ENCODE assay signal across 11 cellular contexts in the genomic region with DNA sequence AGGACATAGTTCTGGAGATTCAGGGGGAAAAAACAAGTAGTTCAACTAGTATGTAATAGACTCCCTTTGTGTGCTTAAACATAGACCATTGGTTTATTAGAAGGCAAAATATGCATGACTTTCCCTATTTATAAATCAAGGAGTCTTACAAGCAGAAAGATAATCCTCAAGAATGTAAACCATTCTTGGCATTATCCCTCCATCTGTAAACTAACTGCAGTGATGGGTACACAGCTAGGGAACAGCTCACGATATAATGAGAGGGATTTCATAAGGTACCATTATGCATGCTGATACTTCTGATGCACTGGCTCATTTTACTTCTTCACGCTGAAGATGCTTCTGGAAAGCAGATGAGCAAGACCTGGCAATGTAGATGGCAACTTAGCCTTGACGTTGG. TPM values are rescaled to one million over a fixed set of nuclear protein-coding genes. Genes with fewer than 3 reads are reported as not detected.
DNase-seq lines count a peak whose midpoint lies in the region; ATAC-seq, FAIRE-seq and TF ChIP-seq lines count a peak whose summit lies in the region.
"Had no signal": no experiment of that assay in that cellular context is flagged by ENCODE, and none has a peak within 500 bp of the region (broad histone marks: within the 10 kb centered on the region; RNA-seq: fewer than 3 reads in every experiment).

No MANE protein-coding gene starts in this region.

- H4K20me1 ChIP-seq in PC-3 (ENCODE audit: low read length) (no peaks in the 10 kb centered on the region; the same call in 1 of the 2 replicates), endothelial cell of umbilical vein (replicated peaks; ENCODE audit: control insufficient read depth, extremely low read depth, insufficient read depth, low read length) (no peaks in the 10 kb centered on the region)

- H3K27ac ChIP-seq in PC-3 (ENCODE audit: low read length) (no peak overlapping the region), endothelial cell of umbilical vein (ENCODE audit: insufficient read depth, low read depth, low read length) (no peak overlapping the region)

- H3K79me2 ChIP-seq in PC-3 (ENCODE audit: low read length) (peaks cover 34% of the 10 kb centered on the region), endothelial cell of umbilical vein (ENCODE audit: control insufficient read depth, insufficient read depth, low read length) (peaks cover 34% of the 10 kb centered on the region)

- no peak for TF ChIP-seq POLR2A in endothelial cell of umbilical vein (IDR thresholded peaks at IDR 0.05; ENCODE audit: low read depth, low read length)

- POLR2A ChIA-PET in PC-3 (lab: Charles Lee; ENCODE audit: unreplicated experiment) (no interaction called here), endothelial cell of umbilical vein (lab: Charles Lee) (no interaction called here)

- peak; percentile 82 for DNase-seq in GM04503 (ENCODE audit: low read depth)
- no peak for DNase-seq in PC-3
- no peak for DNase-seq in endothelial cell of umbilical vein (ENCODE audit: low read depth, low spot score)
- peak; percentile 73 for DNase-seq in retinal pigment epithelial cell (ENCODE audit: low read depth)
- no peak for DNase-seq in G401 (ENCODE audit: low spot score)
- no peak for DNase-seq in NCI-H1436 (lab: John Stamatoyannopoulos, UW)
- DNase-seq: central memory CD4-positive, alpha-beta T cell; NCI-H2081 treated with DMSO at 0.1 percent for 48 hours had no signal

- no peak overlapping the region; the same call in 1 of the 2 replicates for H3K9ac ChIP-seq in PC-3 (ENCODE audit: low read length)
- no peak overlapping the region for H3K9ac ChIP-seq in endothelial cell of umbilical vein (replicated peaks; ENCODE audit: extremely low read depth, insufficient read depth, low read length)

- CTCF ChIA-PET in PC-3 (lab: Charles Lee) (no interaction called here), endothelial cell of umbilical vein (lab: Charles Lee) (no interaction called here)

- H3K9me1 ChIP-seq in endothelial cell of umbilical vein (replicated peaks; ENCODE audit: control insufficient read depth, extremely low read depth, insufficient read depth, low read length) = no peaks in the 10 kb centered on the region

- H3K36me3 ChIP-seq in PC-3 (ENCODE audit: low read depth, low read length) (peaks cover 5% of the 10 kb centered on the region; the same call in 1 of the 2 replicates), endothelial cell of umbilical vein (ENCODE audit: control insufficient read depth in 2 of 2, extremely low read depth in 1 of 2, insufficient read depth in 2 of 2, low read length in 2 of 2) (no peaks in the 10 kb centered on the region)

- dilution Hi-C loops in endothelial cell of umbilical vein (cut with MboI; ENCODE audit: extremely low pct_ligation_motif_present, low sequenced_read_pairs) = no loop called here

- intact Hi-C loops in PC-3 (cut with micrococcal nuclease) = no loop called here
- intact Hi-C loops in endothelial cell of umbilical vein (cut with micrococcal nuclease) = loop anchor here (1.0 kb wide), 1 partner anchor 146 kb away; no protein-coding TSS in a partner anchor

- no peaks in the 10 kb centered on the region for H3K9me2 ChIP-seq in PC-3 (replicated peaks; ENCODE audit: low read length)

- peak overlapping the region; percentile 100 for H2AFZ ChIP-seq in PC-3 (ENCODE audit: low read length)
- peak overlapping the region; percentile 81 for H2AFZ ChIP-seq in endothelial cell of umbilical vein (ENCODE audit: low read depth, low read length)

- H3K9me3 ChIP-seq in PC-3 (ENCODE audit: low read length) = no peaks in the 10 kb centered on the region
- H3K9me3 ChIP-seq in endothelial cell of umbilical vein (replicated peaks; ENCODE audit: control insufficient read depth, insufficient read depth, low read length) = no peaks in the 10 kb centered on the region

- TF ChIP-seq CTCF in PC-3 (conservative IDR thresholded peaks at IDR 0.05; ENCODE audit: low read depth, low read length) (no peak), endothelial cell of umbilical vein (IDR thresholded peaks at IDR 0.05; ENCODE audit: extremely low read depth in 1 of 2, insufficient read depth in 1 of 2, low read depth in 1 of 2, low read length in 2 of 2) (no peak), retinal pigment epithelial cell (conservative IDR thresholded peaks at IDR 0.05; ENCODE audit: low read depth, low read length) (no peak)

- BruUV-seq in PC-3 (replicated peaks; lab: Mats Ljungman, UMichigan) (no TSS peak), endothelial cell of umbilical vein (replicated peaks; lab: Mats Ljungman, UMichigan) (no TSS peak)

- ATAC-seq in PC-3 (no peak), GM21515 (IDR thresholded peaks at IDR 0.05; ENCODE audit: unreplicated experiment) (no peak), HG03095 (IDR thresholded peaks at IDR 0.05; ENCODE audit: unreplicated experiment) (no peak)

- in situ Hi-C loops in G401 (cut with HindIII; ENCODE audit: low sequenced_read_pairs) = no loop called here

- no peak for FAIRE-seq in endothelial cell of umbilical vein (lab: Jason Lieb, UNC)

- H3F3A ChIP-seq in PC-3 (ENCODE audit: low read length, unreplicated experiment) = no peaks in the 10 kb centered on the region

- H3K4me1 ChIP-seq in PC-3 (ENCODE audit: insufficient read depth, low read length) (peaks cover 20% of the 10 kb centered on the region; the same call in 1 of the 2 replicates), endothelial cell of umbilical vein (ENCODE audit: control insufficient read depth, extremely low read depth, insufficient read depth, low read length) (peaks cover 17% of the 10 kb centered on the region)

- H3K27me3 ChIP-seq in PC-3 (ENCODE audit: low read length) (no peaks in the 10 kb centered on the region), endothelial cell of umbilical vein (ENCODE audit: control insufficient read depth in 2 of 2, insufficient read depth in 2 of 2, low read length in 2 of 2) (no peaks in the 10 kb centered on the region)

- peak overlapping the region; percentile 98 for H3K4me2 ChIP-seq in PC-3 (ENCODE audit: low read length)
- H3K4me2 ChIP-seq in endothelial cell of umbilical vein (ENCODE audit: insufficient read depth, low read length) = no peak overlapping the region

- H3K4me3 ChIP-seq in PC-3 (ENCODE audit: low read length) (peak overlapping the region; percentile 91), endothelial cell of umbilical vein (replicated peaks in 1 of 3; ENCODE audit: insufficient read depth in 1 of 3, low read depth in 1 of 3, low read length in 3 of 3) (no peak overlapping the region), retinal pigment epithelial cell (ENCODE audit: low read length) (peak overlapping the region; percentile 100)

TF ChIP-seq in endothelial cell of umbilical vein, 7 proteins besides CTCF, POLR2A, EP300 and RAD21:
- no peak for TF ChIP-seq MYC (IDR thresholded peaks at IDR 0.05; ENCODE audit: low read depth, low read length)
- TF ChIP-seq FOS (IDR thresholded peaks at IDR 0.05; ENCODE audit: borderline replicate concordance, insufficient read depth, low read length) = no peak
- peak; percentile 44 for TF ChIP-seq EZH2 (IDR thresholded peaks at IDR 0.05; ENCODE audit: borderline replicate concordance, low read depth, low read length, severe bottlenecking)

RNA-seq across cellular contexts. Expression of a gene that starts 0.9 kb away (rescaled TPM):
- 0.87 and 2.8 TPM in 2 replicates for total RNA-seq in PC-3 (2014; rRNA removed)
- total RNA-seq in endothelial cell of umbilical vein = not detected in 2 replicates
- not detected in 2 replicates for polyA plus RNA-seq in endothelial cell of umbilical vein
- polyA plus RNA-seq in endothelial cell of umbilical vein (2011; cell fraction: cytosol; rRNA removed) = 0.10 TPM in 1 of 2 replicates, not detected in the other
- 0.22 and 0.52 TPM in 2 replicates for polyA plus RNA-seq in endothelial cell of umbilical vein (2011; cell fraction: nucleus; rRNA removed)
- not detected in 2 replicates for polyA plus RNA-seq in endothelial cell of umbilical vein (2012)
- polyA minus RNA-seq in endothelial cell of umbilical vein = 0.17 and 0.58 TPM in 2 replicates
- not detected for polyA minus RNA-seq in endothelial cell of umbilical vein (2011; cell fraction: cytosol; rRNA and poly(A)+ RNA removed)
- polyA minus RNA-seq in endothelial cell of umbilical vein (2011; cell fraction: nucleus; rRNA and poly(A)+ RNA removed) = not detected in 2 replicates
- 0.18 TPM in 1 of 2 replicates, not detected in the other for total RNA-seq in G401 (2014; rRNA removed; shearing (Covaris generic))
- total RNA-seq: pulmonary artery endothelial cell had no signal

RNA-seq across cellular contexts. Expression of a gene that starts 1.6 kb away (rescaled TPM):
- total RNA-seq in PC-3 (2014; rRNA removed) (106 and 120 TPM in 2 replicates), endothelial cell of umbilical vein (36.7 and 38.9 TPM in 2 replicates)
- 17.7 and 22.9 TPM in 2 replicates for polyA plus RNA-seq in endothelial cell of umbilical vein
- 28.9 and 30.7 TPM in 2 replicates for polyA plus RNA-seq in endothelial cell of umbilical vein (2011; cell fraction: cytosol; rRNA removed)
- 30.0 and 48.2 TPM in 2 replicates for polyA plus RNA-seq in endothelial cell of umbilical vein (2011; cell fraction: nucleus; rRNA removed)
- polyA plus RNA-seq in endothelial cell of umbilical vein (2012) = 30.9 and 50.7 TPM in 2 replicates
- 29.8 and 31.6 TPM in 2 replicates for polyA minus RNA-seq in endothelial cell of umbilical vein
- 19.8 TPM for polyA minus RNA-seq in endothelial cell of umbilical vein (2011; cell fraction: cytosol; rRNA and poly(A)+ RNA removed)
- polyA minus RNA-seq in endothelial cell of umbilical vein (2011; cell fraction: nucleus; rRNA and poly(A)+ RNA removed) = 8.1 and 17.4 TPM in 2 replicates
- total RNA-seq in G401 (2014; rRNA removed; shearing (Covaris generic)) = 41.9 and 44.6 TPM in 2 replicates

Comparison
In these comparisons a context has a peak if more than half of its experiments do, and no peak if none do; other contexts are left out.
1. DNase-seq: peak in GM04503 (single experiment) and retinal pigment epithelial cell (single experiment); none in PC-3 (single experiment), endothelial cell of umbilical vein (single experiment), G401 (single experiment) and NCI-H1436 (single experiment).
2. H3K4me3 ChIP-seq: peak in PC-3 (single experiment) and retinal pigment epithelial cell (single experiment); none in endothelial cell of umbilical vein (0 of 3).